10 cellular contexts compared by ENCODE assay signal in genomic region chr20:49786671-49787370, GRCh38. TPM values are rescaled to one million over a fixed set of nuclear protein-coding genes. Genes with fewer than 3 reads are reported as not detected.
A peak's percentile ranks its signal among the peaks of the same experiment; 100 is the strongest.
DNase-seq lines count a peak whose midpoint lies in the region; ATAC-seq and TF ChIP-seq lines count a peak whose summit lies in the region.
"Had no signal": no experiment of that assay in that cellular context is flagged by ENCODE, and none has a peak within 500 bp of the region (broad histone marks: within the 10 kb centered on the region; RNA-seq: fewer than 3 reads in every experiment).

No MANE protein-coding gene starts in this region.

- H3K4me3 ChIP-seq in OCI-LY3 (ENCODE audit: low read length) (peak overlapping the region; percentile 57), neural progenitor cell (no peak overlapping the region)

- H4K20me1 ChIP-seq in OCI-LY3 (ENCODE audit: insufficient read depth, low read length) (no peaks in the 10 kb centered on the region), neural progenitor cell (ENCODE audit: low read depth) (no peaks in the 10 kb centered on the region)

- H2AFZ ChIP-seq in OCI-LY3 (ENCODE audit: low read depth, low read length) (peak overlapping the region; percentile 33; the same call in 1 of the 2 replicates), neural progenitor cell (replicated peaks) (no peak overlapping the region)

- DNase-seq in ELR (ENCODE audit: low read depth) (peak; percentile 49), endothelial cell (ENCODE audit: low spot score) (no peak), neural progenitor cell (ENCODE audit: low spot score) (no peak), NCI-H526 (lab: John Stamatoyannopoulos, UW) (no peak), DMS79 (lab: John Stamatoyannopoulos, UW) (no peak)
- DNase-seq: KBM-7; stimulated activated naive CD8-positive, alpha-beta T cell treated with anti-CD3 and anti-CD28 coated beads, Interleukin-15, Interleukin-2, amounts not matched to agents 100 U/mL and 50 U/mL, for 24 hours had no signal

- H3K9ac ChIP-seq in OCI-LY3 (ENCODE audit: low read length) (peak overlapping the region; percentile 65), neural progenitor cell (no peak overlapping the region)

- TF ChIP-seq CTCF in OCI-LY3 (IDR thresholded peaks at IDR 0.05; ENCODE audit: low read depth, low read length) (peak; percentile 35; the same call in 1 of the 2 replicates), endothelial cell (IDR thresholded peaks at IDR 0.05; ENCODE audit: unreplicated experiment) (peak; percentile 51), neural progenitor cell (IDR thresholded peaks at IDR 0.05) (peak; percentile 11)

- ATAC-seq in HG03439 (IDR thresholded peaks at IDR 0.05; ENCODE audit: unreplicated experiment) (no peak), HG03442 (IDR thresholded peaks at IDR 0.05; ENCODE audit: unreplicated experiment) (no peak)

- no peaks in the 10 kb centered on the region for H3F3A ChIP-seq in neural progenitor cell (ENCODE audit: low read depth)

- H3K9me3 Mint-ChIP-seq in endothelial cell (ENCODE audit: unreplicated experiment) (no peaks in the 10 kb centered on the region), neural progenitor cell (no peaks in the 10 kb centered on the region)

- H3K9me3 ChIP-seq in OCI-LY3 (ENCODE audit: insufficient read depth, low read length) (no peaks in the 10 kb centered on the region), neural progenitor cell (ENCODE audit: low read depth) (no peaks in the 10 kb centered on the region)

- peaks cover 69% of the 10 kb centered on the region for H3K4me1 ChIP-seq in OCI-LY3 (ENCODE audit: low read length)
- no peaks in the 10 kb centered on the region for H3K4me1 ChIP-seq in neural progenitor cell

- H3K4me1 Mint-ChIP-seq in endothelial cell (ENCODE audit: unreplicated experiment) (peaks cover 27% of the 10 kb centered on the region), neural progenitor cell (peaks cover 7% of the 10 kb centered on the region)

- H3K36me3 Mint-ChIP-seq in endothelial cell (ENCODE audit: low read depth, unreplicated experiment) (no peaks in the 10 kb centered on the region), neural progenitor cell (no peaks in the 10 kb centered on the region)

- H3K27ac ChIP-seq in OCI-LY3 (ENCODE audit: low read length) (peak overlapping the region; percentile 85), neural progenitor cell (no peak overlapping the region)

- H3K4me2 ChIP-seq in OCI-LY3 (ENCODE audit: low read length) (peak overlapping the region; percentile 69), neural progenitor cell (no peak overlapping the region)

- no peak overlapping the region for H3K27ac Mint-ChIP-seq in endothelial cell (ENCODE audit: unreplicated experiment)
- no peak overlapping the region for H3K27ac Mint-ChIP-seq in neural progenitor cell

- no peaks in the 10 kb centered on the region for H3K79me2 ChIP-seq in OCI-LY3 (ENCODE audit: low read length)
- no peaks in the 10 kb centered on the region for H3K79me2 ChIP-seq in neural progenitor cell (ENCODE audit: low read depth)

- no peak overlapping the region for H3K4me3 Mint-ChIP-seq in endothelial cell (ENCODE audit: unreplicated experiment)
- no peak overlapping the region for H3K4me3 Mint-ChIP-seq in neural progenitor cell

- no peaks in the 10 kb centered on the region for H3K27me3 ChIP-seq in OCI-LY3 (ENCODE audit: low read depth, low read length)
- H3K27me3 ChIP-seq in neural progenitor cell = no peaks in the 10 kb centered on the region

- H3K27me3 Mint-ChIP-seq in endothelial cell (ENCODE audit: unreplicated experiment) = peaks cover 3% of the 10 kb centered on the region
- H3K27me3 Mint-ChIP-seq in neural progenitor cell (ENCODE audit: insufficient read depth, low read depth) = peaks cover 5% of the 10 kb centered on the region

- H3K36me3 ChIP-seq in OCI-LY3 (replicated peaks; ENCODE audit: low read depth, low read length) (no peaks in the 10 kb centered on the region), neural progenitor cell (no peaks in the 10 kb centered on the region)

RNA-seq across cellular contexts. Expression of gene SLC9A8, which starts 25.8 kb away (rescaled TPM):
- total RNA-seq in endothelial cell (ENCODE audit: unreplicated experiment) = 10.5 TPM
- 4.1 and 6.3 TPM in 2 replicates for total RNA-seq in neural progenitor cell (ENCODE audit: low replicate concordance)
